ENCODE assay signal across 9 cellular contexts in genomic region chr11:79087238-79087956, GRCh38.
DNase-seq lines count a peak whose midpoint lies in the region; ATAC-seq and TF ChIP-seq lines count a peak whose summit lies in the region.
"Had no signal": no experiment of that assay in that cellular context is flagged by ENCODE, and none has a peak within 500 bp of the region (broad histone marks: within the 10 kb centered on the region; RNA-seq: fewer than 3 reads in every experiment).

No MANE protein-coding gene starts in this region.

- H3K36me3 ChIP-seq in smooth muscle cell (ENCODE audit: low read depth), result no peaks in the 10 kb centered on the region
- no peaks in the 10 kb centered on the region for H3K36me3 ChIP-seq in upper lobe of left lung

- H3K9me3 ChIP-seq in smooth muscle cell (replicated peaks; ENCODE audit: low read depth), result no peaks in the 10 kb centered on the region
- no peaks in the 10 kb centered on the region for H3K9me3 ChIP-seq in upper lobe of left lung

- H3K27me3 ChIP-seq in smooth muscle cell (ENCODE audit: low read depth) (no peaks in the 10 kb centered on the region), upper lobe of left lung (no peaks in the 10 kb centered on the region)

- H3K4me3 Mint-ChIP-seq in HFFc6, result peak overlapping the region; percentile 57
- peak overlapping the region in 2 of 5 experiments; percentile 38 to 56 for H3K4me3 Mint-ChIP-seq in brain
- H3K4me3 Mint-ChIP-seq: neural crest cell had no signal

- ATAC-seq in upper lobe of left lung (ENCODE audit: low FRiP score in 2 of 2), result no peak

- TF ChIP-seq CTCF in HFFc6 (IDR thresholded peaks at IDR 0.05), result no peak
- peak in 1 of 2 experiments; percentile 26 for TF ChIP-seq CTCF in brain (conservative IDR thresholded peaks at IDR 0.05)
- TF ChIP-seq CTCF in smooth muscle cell (IDR thresholded peaks at IDR 0.05; ENCODE audit: borderline replicate concordance, insufficient read depth, poor library complexity, severe bottlenecking), result no peak
- no peak for TF ChIP-seq CTCF in lower leg skin (IDR thresholded peaks at IDR 0.05)
- no peak for TF ChIP-seq CTCF in upper lobe of left lung (IDR thresholded peaks at IDR 0.05)

- TF ChIP-seq EP300 in upper lobe of left lung (IDR thresholded peaks at IDR 0.05), result no peak

- TF ChIP-seq POLR2A in lower leg skin (IDR thresholded peaks at IDR 0.05) (no peak), upper lobe of left lung (IDR thresholded peaks at IDR 0.05) (no peak)

- no peaks in the 10 kb centered on the region for H3K79me2 ChIP-seq in smooth muscle cell (ENCODE audit: low read depth)

- H3K4me1 Mint-ChIP-seq in HFFc6 (ENCODE audit: low read depth) (peaks cover 61% of the 10 kb centered on the region), brain (peaks cover 62% of the 10 kb centered on the region)

- H3F3A ChIP-seq in smooth muscle cell (ENCODE audit: low read depth), result peaks cover 14% of the 10 kb centered on the region

- H3K9me3 Mint-ChIP-seq in HFFc6 (no peaks in the 10 kb centered on the region), brain (no peaks in the 10 kb centered on the region)
- H3K9me3 Mint-ChIP-seq: neural crest cell had no signal

- peak overlapping the region; percentile 5 for H3K9ac ChIP-seq in smooth muscle cell (ENCODE audit: low read depth)

- intact Hi-C loops in lower leg skin (cut with DNase I; ENCODE audit: low total_unique reads), result loop anchor here (10.0 kb wide), 1 partner anchor 433 kb away; no protein-coding TSS in a partner anchor

- H3K4me1 ChIP-seq in smooth muscle cell (ENCODE audit: low read depth), result peaks cover 33% of the 10 kb centered on the region
- H3K4me1 ChIP-seq in upper lobe of left lung, result no peaks in the 10 kb centered on the region

- peak overlapping the region; percentile 71 for H3K27ac ChIP-seq in smooth muscle cell (ENCODE audit: low read depth)
- no peak overlapping the region for H3K27ac ChIP-seq in upper lobe of left lung

- H3K27ac Mint-ChIP-seq in HFFc6 (peak overlapping the region; percentile 80), brain (peak overlapping the region in 4 of 5 experiments; percentile 23 to 82 (median 72))

- peak overlapping the region; percentile 69 for H3K4me2 ChIP-seq in smooth muscle cell

- H3K36me3 Mint-ChIP-seq in HFFc6 (ENCODE audit: low read depth), result peaks cover 5% of the 10 kb centered on the region; the same call in 1 of the 2 replicates
- H3K36me3 Mint-ChIP-seq in brain, result no peaks in the 10 kb centered on the region

- no peaks in the 10 kb centered on the region for H3K27me3 Mint-ChIP-seq in HFFc6 (ENCODE audit: insufficient read depth)
- peaks cover 2% of the 10 kb centered on the region for H3K27me3 Mint-ChIP-seq in brain

- peak; percentile 55 for DNase-seq in HFFc6
- peak; percentile 35 for DNase-seq in iPS-NIHi11 (ENCODE audit: low spot score)
- DNase-seq in smooth muscle cell (lab: John Stamatoyannopoulos, UW; ENCODE audit: unreplicated experiment), result no peak
- no peak for DNase-seq in lower leg skin (ENCODE audit: low spot score in 2 of 2)
- no peak for DNase-seq in T1000 (lab: John Stamatoyannopoulos, UW)
- no peak for DNase-seq in upper lobe of left lung
- DNase-seq: activated effector memory CD4-positive, alpha-beta T cell treated with anti-CD3 and anti-CD28 coated beads, Interleukin-2, amount 50 U/mL, for 16 hours had no signal

- H3K4me3 ChIP-seq in smooth muscle cell (no peak overlapping the region), lower leg skin (ENCODE audit: low read depth, poor library complexity, severe bottlenecking) (no peak overlapping the region), upper lobe of left lung (no peak overlapping the region)

- WGBS in smooth muscle cell (ENCODE audit: low lambda C conversion rate), result 11% methylated on average over 9 of the region's 9 CpGs
- 59 to 68% methylated on average over 9 of the region's 9 CpGs for WGBS in lower leg skin, 2 donors
- WGBS in upper lobe of left lung, 2 donors, result 61 to 65% methylated on average over 8 to 9 of the region's 9 CpGs

- no peaks in the 10 kb centered on the region for H4K20me1 ChIP-seq in smooth muscle cell (ENCODE audit: low read depth)

- H2AFZ ChIP-seq in smooth muscle cell (ENCODE audit: low read depth), result no peak overlapping the region

Comparison
In these comparisons a context has a peak if more than half of its experiments do, and no peak if none do; other contexts are left out.
1. DNase-seq: peak in HFFc6 (single experiment) and iPS-NIHi11 (single experiment); none in smooth muscle cell (single experiment), lower leg skin (0 of 2), T1000 (single experiment) and upper lobe of left lung (0 of 2).